In the genomic region with DNA sequence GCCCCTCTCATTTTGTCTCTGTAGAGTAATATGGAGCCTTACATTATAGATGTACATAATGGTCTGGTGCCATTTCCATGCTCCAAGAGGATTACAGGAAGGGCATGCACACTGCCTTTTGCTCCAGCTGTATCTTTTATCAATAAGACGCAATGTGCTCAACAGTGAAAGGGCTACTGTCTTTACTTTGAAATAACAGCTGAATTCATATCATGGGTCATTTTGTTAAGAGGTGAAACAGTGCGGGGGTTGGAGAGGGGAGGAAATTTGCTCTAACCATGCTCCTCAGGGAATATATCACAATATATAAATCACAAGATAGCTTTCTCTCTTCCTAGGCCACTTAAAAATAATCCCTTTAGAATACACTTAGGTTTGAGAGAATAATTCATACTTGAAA, we compare ENCODE assay signal across 12 cellular contexts.
"Had no signal": no experiment of that assay in that cellular context is flagged by ENCODE, and none has a peak within 500 bp of the region (broad histone marks: within the 10 kb centered on the region; RNA-seq: fewer than 3 reads in every experiment).

No MANE protein-coding gene starts in this region.

- FAIRE-seq: bronchial epithelial cell had no signal

- DNase-seq: activated CD4-positive, alpha-beta memory T cell treated with anti-CD3 and anti-CD28 coated beads for 36 hours; activated CD4-positive, alpha-beta T cell treated with anti-CD3 and anti-CD28 coated beads for 36 hours; activated naive CD4-positive, alpha-beta T cell treated with anti-CD3 and anti-CD28 coated beads, Interleukin-2, amount 10 ng/mL, durations not matched to agents 7 days and 5 days; activated T-cell treated with anti-CD3 and anti-CD28 coated beads, Interleukin-2, amount 50 U/mL, for 24 hours; effector memory CD4-positive, alpha-beta T cell; foreskin keratinocyte; left ventricle myocardium superior; mesenchymal stem cell; naive thymus-derived CD8-positive, alpha-beta T cell had no signal

- H3K27ac ChIP-seq: ascending aorta, foreskin keratinocyte, thoracic aorta had no signal
